In the genomic region with DNA sequence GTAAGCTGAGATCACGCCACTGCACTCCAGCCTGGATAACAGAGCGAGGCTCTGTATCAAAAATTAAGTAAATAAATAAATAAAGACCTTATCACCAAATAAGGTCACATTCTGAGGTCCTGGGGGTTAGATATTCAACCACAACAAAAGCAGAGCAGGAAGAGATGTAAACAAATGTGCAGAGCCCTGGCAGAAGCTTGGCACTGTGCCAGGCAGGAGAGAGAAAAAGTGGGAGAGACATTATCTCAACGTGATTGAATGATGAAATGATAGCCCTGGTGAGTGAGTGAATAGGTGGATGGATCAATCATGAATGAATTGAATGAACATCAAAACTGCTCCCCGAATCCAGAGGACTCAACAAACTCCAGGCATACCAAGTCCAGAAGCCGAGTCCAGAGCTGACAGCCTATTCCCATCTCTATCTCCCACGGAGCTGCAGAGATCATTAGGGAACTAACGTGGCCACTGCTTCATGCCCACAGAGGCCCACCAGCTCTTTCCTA, we compare ENCODE assay signal across 9 cellular contexts.
A peak's percentile ranks its signal among the peaks of the same experiment; 100 is the strongest.
DNase-seq lines count a peak whose midpoint lies in the region; ATAC-seq, FAIRE-seq and TF ChIP-seq lines count a peak whose summit lies in the region.
"Had no signal": no experiment of that assay in that cellular context is flagged by ENCODE, and none has a peak within 500 bp of the region (broad histone marks: within the 10 kb centered on the region; RNA-seq: fewer than 3 reads in every experiment).

No MANE protein-coding gene starts in this region.

- H3K4me1 ChIP-seq in kidney (ENCODE audit: control insufficient read depth in 1 of 2, insufficient read depth in 1 of 2, low read depth in 1 of 2, low read length in 2 of 2) (peaks cover 41 to 76% of the 10 kb centered on the region in 2 donors), testis (peaks cover 41% of the 10 kb centered on the region)

- no peak overlapping the region for H3K4me3 ChIP-seq in kidney (ENCODE audit: low read length in 2 of 2)
- H3K4me3 ChIP-seq in testis, result no peak overlapping the region

- TF ChIP-seq CTCF in kidney (IDR thresholded peaks at IDR 0.05; ENCODE audit: borderline replicate concordance, extremely low read depth, insufficient read depth) (no peak), testis (IDR thresholded peaks at IDR 0.05) (no peak)

- intact Hi-C loops in kidney (cut with DNase I), result loop anchor here (10.0 kb wide), 1 partner anchor 97 kb away; no protein-coding TSS in a partner anchor
- intact Hi-C loops in testis (cut with DNase I; ENCODE audit: low total_unique reads), result loop anchor here (10.0 kb wide), 1 partner anchor 363 kb away; a partner anchor contains a TSS

- peaks cover 78% of the 10 kb centered on the region for H3K4me1 Mint-ChIP-seq in activated CD4-positive, alpha-beta T cell treated with anti-CD3 and anti-CD28 coated beads, Interleukin-2, amount 10 ng/mL, durations not matched to agents 7 days and 5 days

- no peak for TF ChIP-seq POLR2A in testis (IDR thresholded peaks at IDR 0.05)

- H3K4me3 Mint-ChIP-seq in activated CD4-positive, alpha-beta T cell treated with anti-CD3 and anti-CD28 coated beads, Interleukin-2, amount 10 ng/mL, durations not matched to agents 7 days and 5 days, result no peak overlapping the region

- FAIRE-seq in kidney (lab: Jason Lieb, UNC), result no peak
- FAIRE-seq: colon had no signal

- 72 to 75% methylated on average over 7 of the region's 7 CpGs for WGBS in testis, 2 donors

- CTCF ChIA-PET in activated CD4-positive, alpha-beta T cell treated with anti-CD3 and anti-CD28 coated beads, Interleukin-2, amount 10 ng/mL, durations not matched to agents 7 days and 5 days (lab: Charles Lee), result interaction anchor here (0.5 to 2.7 kb wide), 6 partner anchors 8 to 44 kb away, joined by 3 to 10 read pairs (median 4); no protein-coding TSS in a partner anchor

- no peaks in the 10 kb centered on the region for H3K36me3 ChIP-seq in kidney (ENCODE audit: control insufficient read depth in 1 of 2, insufficient read depth in 2 of 2, low read length in 2 of 2)
- no peaks in the 10 kb centered on the region for H3K36me3 ChIP-seq in testis (ENCODE audit: low read depth, missing control alignments)

- H3K27ac Mint-ChIP-seq in activated CD4-positive, alpha-beta T cell treated with anti-CD3 and anti-CD28 coated beads, Interleukin-2, amount 10 ng/mL, durations not matched to agents 7 days and 5 days, result peak overlapping the region; percentile 62

- H3K36me3 Mint-ChIP-seq in activated CD4-positive, alpha-beta T cell treated with anti-CD3 and anti-CD28 coated beads, Interleukin-2, amount 10 ng/mL, durations not matched to agents 7 days and 5 days (ENCODE audit: low read depth), result peaks cover 5% of the 10 kb centered on the region

- H3K9me3 Mint-ChIP-seq in activated CD4-positive, alpha-beta T cell treated with anti-CD3 and anti-CD28 coated beads, Interleukin-2, amount 10 ng/mL, durations not matched to agents 7 days and 5 days, result peaks cover 4% of the 10 kb centered on the region

- POLR2A ChIA-PET in activated CD4-positive, alpha-beta T cell treated with anti-CD3 and anti-CD28 coated beads, Interleukin-2, amount 10 ng/mL, durations not matched to agents 7 days and 5 days (lab: Charles Lee), result interaction anchor here (1.2 kb wide), 1 partner anchor 51 kb away, joined by 3 read pairs; no protein-coding TSS in a partner anchor

- H3K9ac ChIP-seq in kidney (ENCODE audit: low read length in 2 of 2), result peak overlapping the region in 1 of 2 donors; percentile 10

- no peak for ATAC-seq in GM18502 (IDR thresholded peaks at IDR 0.05; ENCODE audit: poor library complexity, unreplicated experiment)

- H3K27ac ChIP-seq in kidney (ENCODE audit: low read depth in 2 of 2, low read length in 2 of 2) (peak overlapping the region; percentile 89 to 90), testis (peak overlapping the region; percentile 64 to 90)

- H3K27me3 ChIP-seq in testis, result no peaks in the 10 kb centered on the region

- H3K9me3 ChIP-seq in kidney (ENCODE audit: control insufficient read depth in 1 of 2, low read length in 2 of 2) (no peaks in the 10 kb centered on the region), testis (no peaks in the 10 kb centered on the region)

- no peak for DNase-seq in activated CD4-positive, alpha-beta T cell treated with anti-CD3 and anti-CD28 coated beads, Interleukin-2, amount 10 ng/mL, durations not matched to agents 7 days and 5 days
- no peak for DNase-seq in activated CD4-positive, alpha-beta T cell treated with anti-CD3 and anti-CD28 coated beads, Interleukin-2, amount 50 U/mL, for 4 hours
- DNase-seq in SW480 (ENCODE audit: low spot score), result peak; percentile 98
- no peak for DNase-seq in kidney
- DNase-seq in testis, result no peak
- DNase-seq in stimulated activated CD4-positive, alpha-beta T cell treated with anti-CD3 and anti-CD28 coated beads, Interleukin-1b, Interleukin-23, amount 100 ng/mL, for 48 hours, result no peak
- no peak for DNase-seq in GM03348 (ENCODE audit: low spot score)

- H3K27me3 Mint-ChIP-seq in activated CD4-positive, alpha-beta T cell treated with anti-CD3 and anti-CD28 coated beads, Interleukin-2, amount 10 ng/mL, durations not matched to agents 7 days and 5 days, result no peaks in the 10 kb centered on the region
